Comparison of ENCODE assay signal across 9 cellular contexts in the genomic region with DNA sequence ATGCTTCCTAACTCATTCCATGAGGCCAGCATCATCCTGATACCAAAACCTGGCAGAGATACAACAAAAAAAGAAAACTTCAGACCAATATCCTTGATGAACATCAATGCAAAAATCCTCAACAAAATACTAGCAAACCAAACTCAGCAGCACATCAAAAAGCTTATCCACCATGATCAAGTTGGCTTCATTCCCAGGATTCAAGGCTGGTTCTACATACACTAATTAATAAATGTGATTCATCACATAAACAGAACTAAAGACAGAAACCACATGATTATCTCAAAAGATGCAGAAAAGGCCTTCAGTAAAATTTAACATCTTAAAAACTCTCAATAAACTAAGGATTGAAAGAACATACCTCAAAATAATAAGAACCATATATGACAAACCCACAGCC. TPM values are rescaled to one million over a fixed set of nuclear protein-coding genes. Genes with fewer than 3 reads are reported as not detected.
"Had no signal": no experiment of that assay in that cellular context is flagged by ENCODE, and none has a peak within 500 bp of the region (broad histone marks: within the 10 kb centered on the region; RNA-seq: fewer than 3 reads in every experiment).

No MANE protein-coding gene starts in this region.

RNA-seq across cellular contexts. Expression of a gene that starts 35.5 kb away (rescaled TPM):
- total RNA-seq: dermis microvascular lymphatic vessel endothelial cell, left cardiac atrium, left ventricle myocardium inferior, posterior vena cava, sigmoid colon, stomach, thoracic aorta, transverse colon, ureter had no signal
